In genomic region chr7:7235347-7235746, GRCh38 we compare ENCODE assay signal across 26 cellular contexts.
"Had no signal": no experiment of that assay in that cellular context is flagged by ENCODE, and none has a peak within 500 bp of the region (broad histone marks: within the 10 kb centered on the region; RNA-seq: fewer than 3 reads in every experiment).

No MANE protein-coding gene starts in this region.

- H3K36me3 ChIP-seq: brain microvascular endothelial cell, uterus had no signal

- ATAC-seq: activated naive CD8-positive, alpha-beta T cell treated with anti-CD3 and anti-CD28 coated beads, Interleukin-2, amount 50 U/mL, for 24 hours; heart right ventricle; left colon; mucosa of descending colon; sciatic nerve; stimulated activated effector memory CD8-positive, alpha-beta T cell treated with anti-CD3 and anti-CD28 coated beads, Interleukin-12 subunit alpha, Interleukin-12 subunit beta, amount 100 ng/mL, for 72 hours had no signal

- H3K4me3 ChIP-seq: ascending aorta, heart right ventricle, mucosa of descending colon, stomach, suprapubic skin, tibial nerve, uterus had no signal

- H3K9me3 ChIP-seq: uterus had no signal

- H3K27me3 ChIP-seq: ascending aorta, brain microvascular endothelial cell, heart right ventricle, stomach, suprapubic skin, tibial nerve, uterus had no signal

- H3K9me3 Mint-ChIP-seq: central memory CD8-positive, alpha-beta T cell had no signal

- H3K4me1 ChIP-seq: ascending aorta, uterus had no signal

- H3K27me3 Mint-ChIP-seq: activated CD4-positive, alpha-beta memory T cell treated with anti-CD3 and anti-CD28 coated beads, Interleukin-2, amount 10 ng/mL, durations not matched to agents 7 days and 5 days; activated CD4-positive, alpha-beta T cell treated with anti-CD3 and anti-CD28 coated beads, Interleukin-2, amount 10 ng/mL, durations not matched to agents 24 days and 14 days; activated naive CD8-positive, alpha-beta T cell treated with anti-CD3 and anti-CD28 coated beads, Interleukin-2, amount 50 U/mL, for 24 hours; central memory CD8-positive, alpha-beta T cell; memory B cell had no signal

- H3K27ac ChIP-seq: ascending aorta, brain microvascular endothelial cell, heart right ventricle, suprapubic skin, tibial nerve, uterus had no signal

- DNase-seq: activated CD4-positive, alpha-beta memory T cell treated with anti-CD3 and anti-CD28 coated beads, Interleukin-2, amount 10 ng/mL, durations not matched to agents 7 days and 5 days; activated CD4-positive, alpha-beta T cell treated with anti-CD3 and anti-CD28 coated beads, Interleukin-2, amount 10 ng/mL, durations not matched to agents 24 days and 14 days; activated gamma-delta T cell; activated naive CD4-positive, alpha-beta T cell treated with anti-CD3 and anti-CD28 coated beads, Interleukin-2, amount 50 U/mL, for 16 hours; activated naive CD8-positive, alpha-beta T cell treated with anti-CD3 and anti-CD28 coated beads, Interleukin-2, amount 50 U/mL, for 24 hours; activated T-cell treated with anti-CD3 and anti-CD28 coated beads for 4 hours; brain microvascular endothelial cell; effector memory CD4-positive, alpha-beta T cell; heart right ventricle; left colon; mucosa of descending colon; occipital lobe; posterior cingulate gyrus; small intestine; stimulated activated CD4-positive, alpha-beta T cell treated with anti-CD3 and anti-CD28 coated beads, Interleukin-2, amount 100 ng/mL, for 24 hours; stomach; uterus had no signal

- H3K27ac Mint-ChIP-seq: activated CD4-positive, alpha-beta memory T cell treated with anti-CD3 and anti-CD28 coated beads, Interleukin-2, amount 10 ng/mL, durations not matched to agents 7 days and 5 days; activated CD4-positive, alpha-beta T cell treated with anti-CD3 and anti-CD28 coated beads, Interleukin-2, amount 10 ng/mL, durations not matched to agents 24 days and 14 days; activated naive CD8-positive, alpha-beta T cell treated with anti-CD3 and anti-CD28 coated beads, Interleukin-2, amount 50 U/mL, for 24 hours; stimulated activated effector memory CD8-positive, alpha-beta T cell treated with anti-CD3 and anti-CD28 coated beads, Interleukin-12 subunit alpha, Interleukin-12 subunit beta, amount 100 ng/mL, for 72 hours; T-helper 1 cell treated with Interleukin-12 subunit alpha and Interleukin-12 subunit beta and Interleukin-4 antibody, amounts not matched to agents 30 μg/mL and 1 μg/mL, for 36 hours had no signal

- H3K4me3 Mint-ChIP-seq: activated CD4-positive, alpha-beta memory T cell treated with anti-CD3 and anti-CD28 coated beads, Interleukin-2, amount 10 ng/mL, durations not matched to agents 7 days and 5 days; activated CD4-positive, alpha-beta T cell treated with anti-CD3 and anti-CD28 coated beads, Interleukin-2, amount 10 ng/mL, durations not matched to agents 24 days and 14 days; activated naive CD8-positive, alpha-beta T cell treated with anti-CD3 and anti-CD28 coated beads, Interleukin-2, amount 50 U/mL, for 24 hours; central memory CD8-positive, alpha-beta T cell; memory B cell; neural crest cell; stimulated activated effector memory CD8-positive, alpha-beta T cell treated with anti-CD3 and anti-CD28 coated beads, Interleukin-12 subunit alpha, Interleukin-12 subunit beta, amount 100 ng/mL, for 72 hours; T-helper 1 cell treated with Interleukin-12 subunit alpha and Interleukin-12 subunit beta and Interleukin-4 antibody, amounts not matched to agents 30 μg/mL and 1 μg/mL, for 36 hours had no signal
